ENCODE assay signal across 14 cellular contexts in genomic region chr15:76996076-76996525, GRCh38. TPM values are rescaled to one million over a fixed set of nuclear protein-coding genes. Genes with fewer than 3 reads are reported as not detected.
DNase-seq lines count a peak whose midpoint lies in the region; ATAC-seq, FAIRE-seq and TF ChIP-seq lines count a peak whose summit lies in the region.
"Had no signal": no experiment of that assay in that cellular context is flagged by ENCODE, and none has a peak within 500 bp of the region (broad histone marks: within the 10 kb centered on the region; RNA-seq: fewer than 3 reads in every experiment).

No MANE protein-coding gene starts in this region.

- H3K27me3 ChIP-seq in DOHH2 (ENCODE audit: control insufficient read depth, low read length) (no peaks in the 10 kb centered on the region), OCI-LY3 (ENCODE audit: low read depth, low read length) (no peaks in the 10 kb centered on the region), endothelial cell of umbilical vein (ENCODE audit: control insufficient read depth in 2 of 2, insufficient read depth in 2 of 2, low read length in 2 of 2) (no peaks in the 10 kb centered on the region), skeletal muscle satellite cell (ENCODE audit: control insufficient read depth, insufficient read depth, low read length) (no peaks in the 10 kb centered on the region)

- TF ChIP-seq POLR2A in endothelial cell of umbilical vein (IDR thresholded peaks at IDR 0.05; ENCODE audit: low read depth, low read length): no peak

- POLR2A ChIA-PET in endothelial cell of umbilical vein (lab: Charles Lee): interaction anchor here (0.6 kb wide), 1 partner anchor 642 kb away, joined by 3 read pairs; no protein-coding TSS in a partner anchor

- H3K9me1 ChIP-seq in endothelial cell of umbilical vein (replicated peaks; ENCODE audit: control insufficient read depth, extremely low read depth, insufficient read depth, low read length): no peaks in the 10 kb centered on the region

- no TSS peak for BruUV-seq in endothelial cell of umbilical vein (replicated peaks; lab: Mats Ljungman, UMichigan)

- H2AFZ ChIP-seq in OCI-LY3 (ENCODE audit: low read depth, low read length): no peak overlapping the region
- peak overlapping the region; percentile 50 for H2AFZ ChIP-seq in endothelial cell of umbilical vein (ENCODE audit: low read depth, low read length)

- H3K9ac ChIP-seq in OCI-LY3 (ENCODE audit: low read length) (peak overlapping the region; percentile 77), endothelial cell of umbilical vein (replicated peaks; ENCODE audit: extremely low read depth, insufficient read depth, low read length) (peak overlapping the region; percentile 1), skeletal muscle satellite cell (ENCODE audit: low read depth, low read length) (peak overlapping the region; percentile 29)

- FAIRE-seq in endothelial cell of umbilical vein (lab: Jason Lieb, UNC): no peak
- FAIRE-seq: colon had no signal

- CTCF ChIA-PET in endothelial cell of umbilical vein (lab: Charles Lee): interaction anchor here (1.1 to 2.3 kb wide), 6 partner anchors 11 to 810 kb away, joined by 3 to 8 read pairs (median 4); no protein-coding TSS in a partner anchor

- H4K20me1 ChIP-seq in DOHH2 (ENCODE audit: control insufficient read depth, insufficient read depth, low read depth, low read length) (no peaks in the 10 kb centered on the region), OCI-LY3 (ENCODE audit: insufficient read depth, low read length) (no peaks in the 10 kb centered on the region), endothelial cell of umbilical vein (replicated peaks; ENCODE audit: control insufficient read depth, extremely low read depth, insufficient read depth, low read length) (no peaks in the 10 kb centered on the region)

- H3K4me3 ChIP-seq in DOHH2 (ENCODE audit: low read length): peak overlapping the region; percentile 86
- H3K4me3 ChIP-seq in OCI-LY3 (ENCODE audit: low read length): peak overlapping the region; percentile 77
- H3K4me3 ChIP-seq in endothelial cell of umbilical vein (replicated peaks in 1 of 3; ENCODE audit: insufficient read depth in 1 of 3, low read depth in 1 of 3, low read length in 3 of 3): no peak overlapping the region
- H3K4me3 ChIP-seq in skeletal muscle satellite cell (ENCODE audit: low read length): no peak overlapping the region

- H3K4me2 ChIP-seq in DOHH2 (ENCODE audit: low read length) (peak overlapping the region; percentile 100), OCI-LY3 (ENCODE audit: low read length) (peak overlapping the region; percentile 88), endothelial cell of umbilical vein (ENCODE audit: insufficient read depth, low read length) (no peak overlapping the region), skeletal muscle satellite cell (ENCODE audit: low read length) (no peak overlapping the region)

- H3K27ac ChIP-seq in DOHH2 (ENCODE audit: low read depth, low read length) (no peak overlapping the region), OCI-LY3 (ENCODE audit: low read length) (no peak overlapping the region; the same call in 1 of the 2 replicates), endothelial cell of umbilical vein (ENCODE audit: insufficient read depth, low read depth, low read length) (no peak overlapping the region)

- TF ChIP-seq CTCF in DOHH2 (IDR thresholded peaks at IDR 0.05; ENCODE audit: low read depth, low read length, poor library complexity, severe bottlenecking) (no peak), OCI-LY3 (IDR thresholded peaks at IDR 0.05; ENCODE audit: low read depth, low read length) (no peak), endothelial cell of umbilical vein (IDR thresholded peaks at IDR 0.05; ENCODE audit: extremely low read depth in 1 of 2, insufficient read depth in 1 of 2, low read depth in 1 of 2, low read length in 2 of 2) (no peak)

- intact Hi-C loops in endothelial cell of umbilical vein (cut with micrococcal nuclease): no loop called here

- H3K79me2 ChIP-seq in DOHH2 (ENCODE audit: control insufficient read depth, low read length): peaks cover 6% of the 10 kb centered on the region
- H3K79me2 ChIP-seq in OCI-LY3 (ENCODE audit: low read length): peaks cover 18% of the 10 kb centered on the region
- no peaks in the 10 kb centered on the region for H3K79me2 ChIP-seq in endothelial cell of umbilical vein (ENCODE audit: control insufficient read depth, insufficient read depth, low read length)

- no peaks in the 10 kb centered on the region for H3K9me3 ChIP-seq in DOHH2 (ENCODE audit: control insufficient read depth, insufficient read depth, low read length)
- no peaks in the 10 kb centered on the region for H3K9me3 ChIP-seq in OCI-LY3 (ENCODE audit: insufficient read depth, low read length)
- no peaks in the 10 kb centered on the region for H3K9me3 ChIP-seq in endothelial cell of umbilical vein (replicated peaks; ENCODE audit: control insufficient read depth, insufficient read depth, low read length)
- H3K9me3 ChIP-seq in skeletal muscle satellite cell (replicated peaks; ENCODE audit: low read length): no peaks in the 10 kb centered on the region

- H3K36me3 ChIP-seq in DOHH2 (ENCODE audit: control insufficient read depth, low read length) (no peaks in the 10 kb centered on the region), OCI-LY3 (replicated peaks; ENCODE audit: low read depth, low read length) (no peaks in the 10 kb centered on the region), endothelial cell of umbilical vein (ENCODE audit: control insufficient read depth in 2 of 2, extremely low read depth in 1 of 2, insufficient read depth in 2 of 2, low read length in 2 of 2) (no peaks in the 10 kb centered on the region), skeletal muscle satellite cell (ENCODE audit: insufficient read depth, low read length) (no peaks in the 10 kb centered on the region)

- DNase-seq in endothelial cell of umbilical vein (ENCODE audit: low read depth, low spot score) (no peak), GM03348 (ENCODE audit: low spot score) (no peak), amygdala (lab: John Stamatoyannopoulos, UW) (no peak), Kasumi-1 (lab: John Stamatoyannopoulos, UW) (no peak)
- DNase-seq: DMS79 treated with DMSO at 0.1 percent for 48 hours; stimulated activated CD4-positive, alpha-beta T cell treated with anti-CD3 and anti-CD28 coated beads, Interleukin-2, amount 100 ng/mL, for 48 hours had no signal

- peaks cover 23% of the 10 kb centered on the region for H3K4me1 ChIP-seq in DOHH2 (ENCODE audit: control insufficient read depth, low read length)
- H3K4me1 ChIP-seq in OCI-LY3 (ENCODE audit: low read length): peaks cover 60% of the 10 kb centered on the region
- peaks cover 10% of the 10 kb centered on the region for H3K4me1 ChIP-seq in endothelial cell of umbilical vein (ENCODE audit: control insufficient read depth, extremely low read depth, insufficient read depth, low read length)
- H3K4me1 ChIP-seq in skeletal muscle satellite cell (ENCODE audit: control insufficient read depth, insufficient read depth, low read length): peaks cover 17% of the 10 kb centered on the region

- dilution Hi-C loops in endothelial cell of umbilical vein (cut with MboI; ENCODE audit: extremely low pct_ligation_motif_present, low sequenced_read_pairs): no loop called here

- H3F3A ChIP-seq in DOHH2 (ENCODE audit: control insufficient read depth, insufficient read depth): no peaks in the 10 kb centered on the region

- no peak for ATAC-seq in HG03135 (IDR thresholded peaks at IDR 0.05; ENCODE audit: unreplicated experiment)

- H3K9me2 ChIP-seq in DOHH2 (replicated peaks; ENCODE audit: control insufficient read depth, low read length): no peaks in the 10 kb centered on the region

TF ChIP-seq in endothelial cell of umbilical vein, 7 proteins besides CTCF, POLR2A, EP300 and RAD21:
- no peak for TF ChIP-seq MAX (IDR thresholded peaks at IDR 0.05; ENCODE audit: insufficient read depth, insufficient read length)

RNA-seq across cellular contexts. Expression of gene PSTPIP1, which starts 1.2 kb away (rescaled TPM):
- not detected in 2 replicates for total RNA-seq in endothelial cell of umbilical vein
- not detected in 2 replicates for polyA plus RNA-seq in endothelial cell of umbilical vein
- polyA plus RNA-seq in endothelial cell of umbilical vein (2011; cell fraction: cytosol; rRNA removed): not detected in 2 replicates
- polyA plus RNA-seq in endothelial cell of umbilical vein (2011; cell fraction: nucleus; rRNA removed): 0.11 TPM in 1 of 2 replicates, not detected in the other
- polyA plus RNA-seq in endothelial cell of umbilical vein (2012): not detected in 2 replicates
- polyA minus RNA-seq in endothelial cell of umbilical vein: not detected in 2 replicates
- polyA minus RNA-seq in endothelial cell of umbilical vein (2011; cell fraction: cytosol; rRNA and poly(A)+ RNA removed): not detected
- not detected in 2 replicates for polyA minus RNA-seq in endothelial cell of umbilical vein (2011; cell fraction: nucleus; rRNA and poly(A)+ RNA removed)
- under 0.01 and 0.22 TPM in 2 replicates for total RNA-seq in skeletal muscle satellite cell (2012; rRNA removed)
- total RNA-seq: LHCN-M2, myocyte, SK-MEL-5 had no signal

Comparison
In these comparisons a context has a peak if more than half of its experiments do, and no peak if none do; other contexts are left out.
1. H3K4me2 ChIP-seq: peak in DOHH2 (single experiment) and OCI-LY3 (single experiment); none in endothelial cell of umbilical vein (single experiment) and skeletal muscle satellite cell (single experiment).
2. H3K4me3 ChIP-seq: peak in DOHH2 (single experiment) and OCI-LY3 (single experiment); none in endothelial cell of umbilical vein (0 of 3) and skeletal muscle satellite cell (single experiment).
3. H3K9ac ChIP-seq: peak in every context shown above with its lines; median percentile 77 in OCI-LY3; 29 in skeletal muscle satellite cell; 1 in endothelial cell of umbilical vein.